ENCODE assay signal across 15 cellular contexts in genomic region chr21:44766014-44766817, GRCh38. TPM values are rescaled to one million over a fixed set of nuclear protein-coding genes. Genes with fewer than 3 reads are reported as not detected.
DNase-seq lines count a peak whose midpoint lies in the region; ATAC-seq and TF ChIP-seq lines count a peak whose summit lies in the region.
"Had no signal": no experiment of that assay in that cellular context is flagged by ENCODE, and none has a peak within 500 bp of the region (broad histone marks: within the 10 kb centered on the region; RNA-seq: fewer than 3 reads in every experiment).

No MANE protein-coding gene starts in this region.

- no peak overlapping the region for H3K4ac ChIP-seq in mesendoderm (ENCODE audit: low read depth, low read length)

- H3K27me3 ChIP-seq in HUES64 (ENCODE audit: insufficient read depth, low read length), result no peaks in the 10 kb centered on the region
- no peaks in the 10 kb centered on the region for H3K27me3 ChIP-seq in mesendoderm (ENCODE audit: insufficient read depth, low read length, poor library complexity)
- H3K27me3 ChIP-seq: suprapubic skin had no signal

- no peaks in the 10 kb centered on the region for H3K9me3 Mint-ChIP-seq in T-helper 2 cell treated with Interferon-gamma antibody and Interleukin-4, amounts not matched to agents 5 μg/mL and 100 μg/mL, for 36 hours
- no peaks in the 10 kb centered on the region for H3K9me3 Mint-ChIP-seq in activated T-helper 1 cell treated with anti-CD3 and anti-CD28 coated beads, Interleukin-12 subunit alpha, Interleukin-12 subunit beta, Interleukin-2, Interleukin-4 antibody, amounts not matched to agents 30 ng/mL and 10 ng/mL and 1 ng/mL, durations not matched to agents 14 hours and 24 hours and 36 hours
- H3K9me3 Mint-ChIP-seq: activated naive CD4-positive, alpha-beta T cell treated with anti-CD3 and anti-CD28 coated beads, Interleukin-2, amount 50 U/mL, for 24 hours had no signal

- no peak overlapping the region for H4K5ac ChIP-seq in mesendoderm (ENCODE audit: low read length)

- ATAC-seq in mucosa of descending colon (no peak), HG03378 (IDR thresholded peaks at IDR 0.05; ENCODE audit: unreplicated experiment) (no peak)

- no peak overlapping the region for H3K4me3 ChIP-seq in HUES64 (ENCODE audit: low read length)
- H3K4me3 ChIP-seq in mesendoderm (ENCODE audit: low read length), result no peak overlapping the region
- H3K4me3 ChIP-seq in mucosa of descending colon, result no peak overlapping the region
- H3K4me3 ChIP-seq: esophagus squamous epithelium, HAP-1, suprapubic skin had no signal

- H3K9ac ChIP-seq in HUES64 (ENCODE audit: low read depth, low read length), result no peak overlapping the region
- no peak overlapping the region for H3K9ac ChIP-seq in mesendoderm (ENCODE audit: low read length)

- H2BK15ac ChIP-seq in mesendoderm (replicated peaks; ENCODE audit: low read depth), result no peak overlapping the region

- no peaks in the 10 kb centered on the region for H3K79me2 ChIP-seq in mesendoderm (ENCODE audit: control insufficient read depth, insufficient read depth, low read length)

- H3K23ac ChIP-seq in mesendoderm (ENCODE audit: low read length), result peak overlapping the region; percentile 80

- DNase-seq in T-helper 2 cell treated with Interferon-gamma antibody and Interleukin-4, amounts not matched to agents 5 μg/mL and 100 μg/mL, for 36 hours (ENCODE audit: low spot score), result no peak
- no peak for DNase-seq in T-helper 2 cell
- DNase-seq in activated T-helper 1 cell treated with anti-CD3 and anti-CD28 coated beads, Interleukin-12 subunit alpha, Interleukin-12 subunit beta, Interleukin-2, Interleukin-4 antibody, amounts not matched to agents 30 ng/mL and 10 ng/mL and 1 ng/mL, durations not matched to agents 14 hours and 24 hours and 36 hours (ENCODE audit: low spot score), result no peak
- DNase-seq in mesendoderm, result no peak
- no peak for DNase-seq in iPS-NIHi11 (ENCODE audit: low spot score)
- DNase-seq in mucosa of descending colon, result no peak
- DNase-seq: activated CD4-positive, alpha-beta T cell treated with anti-CD3 and anti-CD28 coated beads for 1 hour; esophagus squamous epithelium; hypothalamus had no signal

- intact Hi-C loops in activated T-helper 1 cell treated with anti-CD3 and anti-CD28 coated beads, Interleukin-12 subunit alpha, Interleukin-12 subunit beta, Interleukin-2, Interleukin-4 antibody, amounts not matched to agents 30 ng/mL and 10 ng/mL and 1 ng/mL, durations not matched to agents 14 hours and 24 hours and 36 hours (cut with micrococcal nuclease), result no loop called here
- intact Hi-C loops in mucosa of descending colon (cut with DNase I, micrococcal nuclease), result no loop called here

- H2BK120ac ChIP-seq in mesendoderm (ENCODE audit: low read depth, low read length), result no peak overlapping the region

- H3K36me3 ChIP-seq in HUES64 (ENCODE audit: insufficient read depth, low read length) (peaks cover 17% of the 10 kb centered on the region), mesendoderm (ENCODE audit: control insufficient read depth, insufficient read depth, low read length) (peaks cover 8% of the 10 kb centered on the region), mucosa of descending colon (ENCODE audit: low read depth) (peaks cover 4% of the 10 kb centered on the region)

- H3K36me3 Mint-ChIP-seq in T-helper 2 cell treated with Interferon-gamma antibody and Interleukin-4, amounts not matched to agents 5 μg/mL and 100 μg/mL, for 36 hours (ENCODE audit: low read depth), result peaks cover 12% of the 10 kb centered on the region
- H3K36me3 Mint-ChIP-seq in activated T-helper 1 cell treated with anti-CD3 and anti-CD28 coated beads, Interleukin-12 subunit alpha, Interleukin-12 subunit beta, Interleukin-2, Interleukin-4 antibody, amounts not matched to agents 30 ng/mL and 10 ng/mL and 1 ng/mL, durations not matched to agents 14 hours and 24 hours and 36 hours (ENCODE audit: low read depth), result peaks cover 13% of the 10 kb centered on the region

- H3K4me2 ChIP-seq in mesendoderm (ENCODE audit: low read length), result no peak overlapping the region

- H3K27me3 Mint-ChIP-seq in T-helper 2 cell treated with Interferon-gamma antibody and Interleukin-4, amounts not matched to agents 5 μg/mL and 100 μg/mL, for 36 hours (ENCODE audit: low read depth), result no peaks in the 10 kb centered on the region
- H3K27me3 Mint-ChIP-seq in activated T-helper 1 cell treated with anti-CD3 and anti-CD28 coated beads, Interleukin-12 subunit alpha, Interleukin-12 subunit beta, Interleukin-2, Interleukin-4 antibody, amounts not matched to agents 30 ng/mL and 10 ng/mL and 1 ng/mL, durations not matched to agents 14 hours and 24 hours and 36 hours (ENCODE audit: insufficient read depth), result no peaks in the 10 kb centered on the region
- H3K27me3 Mint-ChIP-seq: activated naive CD4-positive, alpha-beta T cell treated with anti-CD3 and anti-CD28 coated beads, Interleukin-2, amount 50 U/mL, for 24 hours had no signal

- no peaks in the 10 kb centered on the region for H3K79me1 ChIP-seq in mesendoderm (ENCODE audit: low read length)

- H3K27ac Mint-ChIP-seq in T-helper 2 cell treated with Interferon-gamma antibody and Interleukin-4, amounts not matched to agents 5 μg/mL and 100 μg/mL, for 36 hours, result peak overlapping the region; percentile 87
- H3K27ac Mint-ChIP-seq in activated T-helper 1 cell treated with anti-CD3 and anti-CD28 coated beads, Interleukin-12 subunit alpha, Interleukin-12 subunit beta, Interleukin-2, Interleukin-4 antibody, amounts not matched to agents 30 ng/mL and 10 ng/mL and 1 ng/mL, durations not matched to agents 14 hours and 24 hours and 36 hours, result peak overlapping the region; percentile 81
- H3K27ac Mint-ChIP-seq: activated naive CD4-positive, alpha-beta T cell treated with anti-CD3 and anti-CD28 coated beads, Interleukin-2, amount 50 U/mL, for 24 hours had no signal

- H3K27ac ChIP-seq in HUES64 (ENCODE audit: low read depth, low read length) (0 out of 2 replicates have a peak overlapping the region, but pooled peaks have one; percentile 18), mesendoderm (ENCODE audit: low read depth, low read length) (no peak overlapping the region)
- H3K27ac ChIP-seq: esophagus squamous epithelium, suprapubic skin had no signal

- no peak overlapping the region for H4K8ac ChIP-seq in mesendoderm (ENCODE audit: low read depth, low read length)

- peak overlapping the region; percentile 50 for H3K56ac ChIP-seq in mesendoderm (ENCODE audit: low read length)

- H2BK5ac ChIP-seq in mesendoderm (ENCODE audit: low read length), result no peak overlapping the region

- H3K9me3 ChIP-seq in HUES64 (ENCODE audit: insufficient read depth, low read depth, low read length), result no peaks in the 10 kb centered on the region
- no peaks in the 10 kb centered on the region for H3K9me3 ChIP-seq in mucosa of descending colon
- H3K9me3 ChIP-seq: esophagus squamous epithelium, HAP-1, suprapubic skin had no signal

- H3K4me1 ChIP-seq in HUES64 (ENCODE audit: insufficient read depth, low read length) (peaks cover 4% of the 10 kb centered on the region; the same call in 1 of the 2 replicates), mesendoderm (ENCODE audit: control insufficient read depth, low read depth, low read length) (peaks cover 6% of the 10 kb centered on the region), mucosa of descending colon (ENCODE audit: low read depth) (peaks cover 10% of the 10 kb centered on the region)
- H3K4me1 ChIP-seq: HAP-1 had no signal

- H3K4me3 Mint-ChIP-seq in T-helper 2 cell treated with Interferon-gamma antibody and Interleukin-4, amounts not matched to agents 5 μg/mL and 100 μg/mL, for 36 hours, result no peak overlapping the region
- no peak overlapping the region for H3K4me3 Mint-ChIP-seq in activated T-helper 1 cell treated with anti-CD3 and anti-CD28 coated beads, Interleukin-12 subunit alpha, Interleukin-12 subunit beta, Interleukin-2, Interleukin-4 antibody, amounts not matched to agents 30 ng/mL and 10 ng/mL and 1 ng/mL, durations not matched to agents 14 hours and 24 hours and 36 hours
- H3K4me3 Mint-ChIP-seq: activated naive CD4-positive, alpha-beta T cell treated with anti-CD3 and anti-CD28 coated beads, Interleukin-2, amount 50 U/mL, for 24 hours had no signal

- H3K18ac ChIP-seq in mesendoderm (ENCODE audit: low read length), result no peak overlapping the region

- H3K4me1 Mint-ChIP-seq in T-helper 2 cell treated with Interferon-gamma antibody and Interleukin-4, amounts not matched to agents 5 μg/mL and 100 μg/mL, for 36 hours (ENCODE audit: low read depth), result peaks cover 11% of the 10 kb centered on the region
- peaks cover 17% of the 10 kb centered on the region for H3K4me1 Mint-ChIP-seq in activated T-helper 1 cell treated with anti-CD3 and anti-CD28 coated beads, Interleukin-12 subunit alpha, Interleukin-12 subunit beta, Interleukin-2, Interleukin-4 antibody, amounts not matched to agents 30 ng/mL and 10 ng/mL and 1 ng/mL, durations not matched to agents 14 hours and 24 hours and 36 hours (ENCODE audit: low read depth)

- no peak for TF ChIP-seq CTCF in mucosa of descending colon (IDR thresholded peaks at IDR 0.05)

- WGBS in HUES64, result 91% methylated on average over 24 of the region's 24 CpGs
- WGBS in mesendoderm (ENCODE audit: extremely low coverage, insufficient coverage, low lambda C conversion rate), result no CpG with 5 or more reads among the region's 24 CpGs

- H2AK5ac ChIP-seq in mesendoderm (ENCODE audit: low read length), result no peak overlapping the region

RNA-seq across cellular contexts. Expression of gene UBE2G2, which starts 35.4 kb away (rescaled TPM):
- polyA plus RNA-seq in HUES64 (2013, experiment 1 of 2), result 55.1 TPM
- 53.4 TPM for polyA plus RNA-seq in HUES64 (2013, experiment 2 of 2)
- 137 and 151 TPM in 2 replicates for total RNA-seq in activated T-helper 1 cell treated with anti-CD3 and anti-CD28 coated beads, Interleukin-12 subunit alpha, Interleukin-12 subunit beta, Interleukin-2, Interleukin-4 antibody, amounts not matched to agents 30 ng/mL and 10 ng/mL and 1 ng/mL, durations not matched to agents 14 hours and 24 hours and 36 hours
- 73.0 TPM for polyA plus RNA-seq in mesendoderm (2013, experiment 1 of 2)
- polyA plus RNA-seq in mesendoderm (2013, experiment 2 of 2), result 72.2 TPM
- 10 to 100 TPM; 64.2 to 85.4 (median 66.8) TPM for total RNA-seq in mucosa of descending colon

RNA-seq across cellular contexts. Expression of gene SUMO3, which starts 51.6 kb away (rescaled TPM):
- polyA plus RNA-seq in HUES64 (2013, experiment 1 of 2), result 109 TPM
- polyA plus RNA-seq in HUES64 (2013, experiment 2 of 2), result 117 TPM
- total RNA-seq in activated T-helper 1 cell treated with anti-CD3 and anti-CD28 coated beads, Interleukin-12 subunit alpha, Interleukin-12 subunit beta, Interleukin-2, Interleukin-4 antibody, amounts not matched to agents 30 ng/mL and 10 ng/mL and 1 ng/mL, durations not matched to agents 14 hours and 24 hours and 36 hours, result 86.9 and 88.6 TPM in 2 replicates
- 156 TPM for polyA plus RNA-seq in mesendoderm (2013, experiment 1 of 2)
- polyA plus RNA-seq in mesendoderm (2013, experiment 2 of 2), result 154 TPM
- total RNA-seq in mucosa of descending colon, result 10 to 100 TPM; 68.9 to 76.9 (median 69.4) TPM

RNA-seq across cellular contexts. Expression of gene TSPEAR, which starts 54.8 kb away (rescaled TPM):
- polyA plus RNA-seq in HUES64 (2013, experiment 1 of 2), result 0.35 TPM
- polyA plus RNA-seq in HUES64 (2013, experiment 2 of 2), result 0.38 TPM
- total RNA-seq in activated T-helper 1 cell treated with anti-CD3 and anti-CD28 coated beads, Interleukin-12 subunit alpha, Interleukin-12 subunit beta, Interleukin-2, Interleukin-4 antibody, amounts not matched to agents 30 ng/mL and 10 ng/mL and 1 ng/mL, durations not matched to agents 14 hours and 24 hours and 36 hours, result not detected in 2 replicates
- polyA plus RNA-seq in mesendoderm (2013, experiment 1 of 2), result 1.7 TPM
- polyA plus RNA-seq in mesendoderm (2013, experiment 2 of 2), result 1.5 TPM
- total RNA-seq in mucosa of descending colon, result under 1 TPM in 1 of 3 donors, not detected in 2; 0.28 TPM
- total RNA-seq: A172, esophagus squamous epithelium had no signal
